ENCODE assay signal across 2 cellular contexts in the genomic region with DNA sequence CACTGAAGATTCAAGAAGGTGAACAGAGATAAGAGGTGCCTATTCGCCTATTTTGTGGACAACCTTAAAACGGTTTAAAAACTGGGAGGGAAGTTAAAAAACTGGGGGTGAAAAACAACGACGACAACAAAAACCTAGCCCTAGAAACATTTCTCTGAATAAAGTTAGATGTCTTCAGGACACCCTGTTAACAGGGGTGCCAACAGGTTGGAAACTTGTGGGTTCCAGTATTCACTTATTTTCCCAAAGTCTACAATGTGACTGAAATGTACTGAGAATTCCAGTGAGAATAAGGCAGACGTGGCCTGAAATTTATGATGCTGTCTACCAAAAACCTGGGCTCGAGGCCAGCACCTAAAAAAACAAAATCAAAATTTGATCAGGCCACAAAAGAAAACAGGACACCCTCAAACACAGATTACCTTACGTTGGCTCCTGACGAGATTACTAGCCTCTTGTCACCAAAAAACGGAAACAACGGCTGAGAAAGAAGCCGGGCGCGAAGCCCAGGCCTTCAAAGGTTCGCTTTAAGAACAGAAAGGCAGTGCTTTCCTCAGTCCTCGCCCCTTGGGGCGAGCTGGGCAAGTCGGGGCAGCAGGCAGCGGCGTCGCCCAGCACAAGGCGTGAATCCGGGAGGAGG.
A peak's percentile ranks its signal among the peaks of the same experiment; 100 is the strongest.
TF ChIP-seq lines count a peak whose summit lies in the region.

No MANE protein-coding gene starts in this region.

TF ChIP-seq in GM12878, 131 proteins besides CTCF, POLR2A, EP300 and RAD21:
- TF ChIP-seq EGR1 (IDR thresholded peaks at IDR 0.05; ENCODE audit: borderline replicate concordance in 1 of 2, low read depth in 2 of 2, low read length in 2 of 2) = no peak
- TF ChIP-seq WRNIP1 (IDR thresholded peaks at IDR 0.05; ENCODE audit: borderline replicate concordance, low read depth, low read length) = 0 out of 2 replicates have a peak, but pooled peaks have one; percentile 23

TF ChIP-seq in HepG2, 621 proteins besides CTCF, POLR2A, EP300 and RAD21:
- TF ChIP-seq NR2F2 (IDR thresholded peaks at IDR 0.05; ENCODE audit: borderline replicate concordance, low read depth) = no peak
- TF ChIP-seq ZNF235 (CRISPR knock-in tag; IDR thresholded peaks at IDR 0.05; ENCODE audit: borderline replicate concordance) = 0 out of 2 replicates have a peak, but pooled peaks have one; percentile 46
- TF ChIP-seq SETDB1 (CRISPR knock-in tag; IDR thresholded peaks at IDR 0.05; ENCODE audit: borderline replicate concordance) = 0 out of 2 replicates have a peak, but pooled peaks have one; percentile 61
- TF ChIP-seq, protein P1, sequence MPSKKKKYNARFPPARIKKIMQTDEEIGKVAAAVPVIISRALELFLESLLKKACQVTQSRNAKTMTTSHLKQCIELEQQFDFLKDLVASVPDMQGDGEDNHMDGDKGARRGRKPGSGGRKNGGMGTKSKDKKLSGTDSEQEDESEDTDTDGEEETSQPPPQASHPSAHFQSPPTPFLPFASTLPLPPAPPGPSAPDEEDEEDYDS (CRISPR knock-in tag; IDR thresholded peaks at IDR 0.05) = no peak
- TF ChIP-seq ZNF547 (CRISPR knock-in tag; IDR thresholded peaks at IDR 0.05) = peak; percentile 59; the same call in 1 of the 2 replicates
- no peak for TF ChIP-seq ZNF230 (CRISPR knock-in tag; IDR thresholded peaks at IDR 0.05)
- no peak for TF ChIP-seq ZNF512B (CRISPR knock-in tag; IDR thresholded peaks at IDR 0.05; ENCODE audit: borderline replicate concordance)
- 0 out of 2 replicates have a peak, but pooled peaks have one; percentile 54 for TF ChIP-seq ZNF33B (CRISPR knock-in tag; IDR thresholded peaks at IDR 0.05)
- TF ChIP-seq, protein P2, sequence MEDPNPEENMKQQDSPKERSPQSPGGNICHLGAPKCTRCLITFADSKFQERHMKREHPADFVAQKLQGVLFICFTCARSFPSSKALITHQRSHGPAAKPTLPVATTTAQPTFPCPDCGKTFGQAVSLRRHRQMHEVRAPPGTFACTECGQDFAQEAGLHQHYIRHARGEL (CRISPR knock-in tag; IDR thresholded peaks at IDR 0.05) = 0 out of 2 replicates have a peak, but pooled peaks have one; percentile 74
- no peak; the same call in 1 of the 2 replicates for TF ChIP-seq ZNF709 (CRISPR knock-in tag; IDR thresholded peaks at IDR 0.05)
- TF ChIP-seq, protein P3, sequence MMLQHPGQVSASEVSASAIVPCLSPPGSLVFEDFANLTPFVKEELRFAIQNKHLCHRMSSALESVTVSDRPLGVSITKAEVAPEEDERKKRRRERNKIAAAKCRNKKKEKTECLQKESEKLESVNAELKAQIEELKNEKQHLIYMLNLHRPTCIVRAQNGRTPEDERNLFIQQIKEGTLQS (CRISPR knock-in tag; IDR thresholded peaks at IDR 0.05) = peak; percentile 23; the same call in 1 of the 2 replicates
- TF ChIP-seq RBAK (CRISPR knock-in tag; IDR thresholded peaks at IDR 0.05) = peak; percentile 68; the same call in 1 of the 2 replicates
- TF ChIP-seq RARA (CRISPR knock-in tag; IDR thresholded peaks at IDR 0.05) = 0 out of 2 replicates have a peak, but pooled peaks have one; percentile 13
- peak; percentile 77 for TF ChIP-seq IKZF4 (CRISPR knock-in tag; IDR thresholded peaks at IDR 0.05; ENCODE audit: borderline replicate concordance, low read depth, not compliant biosample characterization)
- TF ChIP-seq SP140L (CRISPR knock-in tag; IDR thresholded peaks at IDR 0.05; ENCODE audit: borderline replicate concordance) = peak; percentile 40; the same call in 1 of the 2 replicates
- TF ChIP-seq ZSCAN25 (CRISPR knock-in tag; IDR thresholded peaks at IDR 0.05) = 0 out of 2 replicates have a peak, but pooled peaks have one; percentile 33
- TF ChIP-seq SATB2 (CRISPR knock-in tag; IDR thresholded peaks at IDR 0.05) = no peak
- peak; percentile 95; the same call in 1 of the 2 replicates for TF ChIP-seq NFATC3 (CRISPR knock-in tag; IDR thresholded peaks at IDR 0.05)
- no peak for TF ChIP-seq KDM5B (CRISPR knock-in tag; IDR thresholded peaks at IDR 0.05; ENCODE audit: borderline replicate concordance)
- no peak for TF ChIP-seq ZNF83 (CRISPR knock-in tag; IDR thresholded peaks at IDR 0.05; ENCODE audit: borderline replicate concordance)
- peak; percentile 94; the same call in 1 of the 2 replicates for TF ChIP-seq SMAD9 (CRISPR knock-in tag; IDR thresholded peaks at IDR 0.05)
- TF ChIP-seq REXO4 (CRISPR knock-in tag; IDR thresholded peaks at IDR 0.05; ENCODE audit: borderline replicate concordance) = no peak
- TF ChIP-seq HNRNPK (IDR thresholded peaks at IDR 0.05; ENCODE audit: low read depth, low read length, poor library complexity, severe bottlenecking) = no peak
- 0 out of 2 replicates have a peak, but pooled peaks have one; percentile 5 for TF ChIP-seq ZNF337 (CRISPR knock-in tag; IDR thresholded peaks at IDR 0.05; ENCODE audit: borderline replicate concordance, low read depth)
- 0 out of 2 replicates have a peak, but pooled peaks have one; percentile 83 for TF ChIP-seq HES4 (CRISPR knock-in tag; IDR thresholded peaks at IDR 0.05; ENCODE audit: borderline replicate concordance)
- no peak for TF ChIP-seq NR2F6 (IDR thresholded peaks at IDR 0.05)
- no peak for TF ChIP-seq NR2F6 (CRISPR knock-in tag; IDR thresholded peaks at IDR 0.05)
- TF ChIP-seq GLI4 (CRISPR knock-in tag; IDR thresholded peaks at IDR 0.05; ENCODE audit: borderline replicate concordance) = peak; percentile 85; the same call in 1 of the 2 replicates
- TF ChIP-seq ZNF883 (CRISPR knock-in tag; IDR thresholded peaks at IDR 0.05; ENCODE audit: not compliant biosample characterization) = peak; percentile 73
- peak; percentile 35 for TF ChIP-seq JARID2 (CRISPR knock-in tag; IDR thresholded peaks at IDR 0.05; ENCODE audit: insufficient replicate concordance)
- peak; percentile 52 for TF ChIP-seq SP2 (CRISPR knock-in tag; IDR thresholded peaks at IDR 0.05)
- no peak; the same call in 1 of the 2 replicates for TF ChIP-seq ZC3H4 (CRISPR knock-in tag; IDR thresholded peaks at IDR 0.05; ENCODE audit: borderline replicate concordance)
- TF ChIP-seq MAFG (CRISPR knock-in tag; IDR thresholded peaks at IDR 0.05) = no peak; the same call in 1 of the 2 replicates
- TF ChIP-seq, protein P4, sequence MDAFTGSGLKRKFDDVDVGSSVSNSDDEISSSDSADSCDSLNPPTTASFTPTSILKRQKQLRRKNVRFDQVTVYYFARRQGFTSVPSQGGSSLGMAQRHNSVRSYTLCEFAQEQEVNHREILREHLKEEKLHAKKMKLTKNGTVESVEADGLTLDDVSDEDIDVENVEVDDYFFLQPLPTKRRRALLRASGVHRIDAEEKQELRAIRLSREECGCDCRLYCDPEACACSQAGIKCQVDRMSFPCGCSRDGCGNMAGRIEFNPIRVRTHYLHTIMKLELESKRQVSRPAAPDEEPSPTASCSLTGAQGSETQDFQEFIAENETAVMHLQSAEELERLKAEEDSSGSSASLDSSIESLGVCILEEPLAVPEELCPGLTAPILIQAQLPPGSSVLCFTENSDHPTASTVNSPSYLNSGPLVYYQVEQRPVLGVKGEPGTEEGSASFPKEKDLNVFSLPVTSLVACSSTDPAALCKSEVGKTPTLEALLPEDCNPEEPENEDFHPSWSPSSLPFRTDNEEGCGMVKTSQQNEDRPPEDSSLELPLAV (CRISPR knock-in tag; conservative IDR thresholded peaks at IDR 0.05; ENCODE audit: low read depth) = no peak
- TF ChIP-seq, protein P5, sequence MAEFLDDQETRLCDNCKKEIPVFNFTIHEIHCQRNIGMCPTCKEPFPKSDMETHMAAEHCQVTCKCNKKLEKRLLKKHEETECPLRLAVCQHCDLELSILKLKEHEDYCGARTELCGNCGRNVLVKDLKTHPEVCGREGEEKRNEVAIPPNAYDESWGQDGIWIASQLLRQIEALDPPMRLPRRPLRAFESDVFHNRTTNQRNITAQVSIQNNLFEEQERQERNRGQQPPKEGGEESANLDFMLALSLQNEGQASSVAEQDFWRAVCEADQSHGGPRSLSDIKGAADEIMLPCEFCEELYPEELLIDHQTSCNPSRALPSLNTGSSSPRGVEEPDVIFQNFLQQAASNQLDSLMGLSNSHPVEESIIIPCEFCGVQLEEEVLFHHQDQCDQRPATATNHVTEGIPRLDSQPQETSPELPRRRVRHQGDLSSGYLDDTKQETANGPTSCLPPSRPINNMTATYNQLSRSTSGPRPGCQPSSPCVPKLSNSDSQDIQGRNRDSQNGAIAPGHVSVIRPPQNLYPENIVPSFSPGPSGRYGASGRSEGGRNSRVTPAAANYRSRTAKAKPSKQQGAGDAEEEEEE (CRISPR knock-in tag; IDR thresholded peaks at IDR 0.05; ENCODE audit: borderline replicate concordance) = no peak
TF ChIP-seq in HepG2: peak in this region for 19.
